Comparison of ENCODE assay signal across 20 cellular contexts in the genomic region with DNA sequence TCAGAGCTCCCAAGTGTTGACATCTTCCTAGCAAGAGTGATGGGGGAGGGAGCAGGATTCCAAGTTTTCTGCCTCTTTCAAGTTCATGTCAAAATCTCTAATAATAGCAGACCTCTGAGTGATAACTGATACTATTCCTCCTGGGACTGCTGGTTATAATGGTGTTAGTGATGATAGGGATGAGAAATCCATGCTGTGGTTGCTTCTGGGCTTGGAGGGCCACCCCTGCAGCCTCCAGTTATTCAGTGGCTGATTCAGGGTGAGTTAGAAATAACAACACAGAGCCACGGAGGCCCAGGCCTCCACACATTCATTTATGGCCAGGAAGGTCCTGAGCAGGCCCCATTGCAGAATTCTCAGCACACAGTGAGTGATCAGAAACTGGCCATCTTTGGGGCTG. TPM values are rescaled to one million over a fixed set of nuclear protein-coding genes. Genes with fewer than 3 reads are reported as not detected.
"Had no signal": no experiment of that assay in that cellular context is flagged by ENCODE, and none has a peak within 500 bp of the region (broad histone marks: within the 10 kb centered on the region; RNA-seq: fewer than 3 reads in every experiment).

No MANE protein-coding gene starts in this region.

- H3K4me3 Mint-ChIP-seq: activated B cell treated with CpG ODN at 0.5 μM for 24 hours; activated CD8-positive, alpha-beta T cell treated with anti-CD3 and anti-CD28 coated beads for 36 hours; activated naive CD8-positive, alpha-beta T cell treated with anti-CD3 and anti-CD28 coated beads for 36 hours; effector memory CD8-positive, alpha-beta T cell; memory B cell; nephron progenitor cell; stimulated activated effector memory CD8-positive, alpha-beta T cell treated with anti-CD3 and anti-CD28 coated beads, Interleukin-12 subunit alpha, Interleukin-12 subunit beta, amount 100 ng/mL, for 72 hours had no signal

- H3K27me3 ChIP-seq: left lung, right lobe of liver, tibial artery had no signal

- DNase-seq: activated B cell treated with CpG ODN at 0.5 μM for 24 hours; activated CD4-positive, alpha-beta T cell treated with anti-CD3 and anti-CD28 coated beads for 48 hours; activated CD8-positive, alpha-beta T cell treated with anti-CD3 and anti-CD28 coated beads for 36 hours; activated gamma-delta T cell treated with Interleukin-2 at 50 U/mL for 16 hours; activated naive CD8-positive, alpha-beta T cell treated with anti-CD3 and anti-CD28 coated beads for 36 hours; activated T-cell treated with anti-CD3 and anti-CD28 coated beads, Interleukin-2, amount 50 U/mL, for 48 hours; dermis blood vessel endothelial cell; effector memory CD8-positive, alpha-beta T cell; hippocampal formation; kidney; left lung; nephron progenitor cell; occipital lobe; right lobe of liver; stimulated activated CD4-positive, alpha-beta T cell treated with anti-CD3 and anti-CD28 coated beads, Interleukin-2, amount 100 ng/mL, for 24 hours; T-helper 2 cell had no signal

- H3K27ac Mint-ChIP-seq: activated B cell treated with CpG ODN at 0.5 μM for 24 hours; activated CD8-positive, alpha-beta T cell treated with anti-CD3 and anti-CD28 coated beads for 36 hours; activated naive CD8-positive, alpha-beta T cell treated with anti-CD3 and anti-CD28 coated beads for 36 hours had no signal

- H3K36me3 ChIP-seq: prostate gland, right lobe of liver had no signal

- H3K4me1 ChIP-seq: left lung, prostate gland, right lobe of liver, tibial artery had no signal

- H3K27ac ChIP-seq: left lung, prostate gland, right lobe of liver, tibial artery had no signal

- H3K4me1 Mint-ChIP-seq: activated B cell treated with CpG ODN at 0.5 μM for 24 hours; activated naive CD8-positive, alpha-beta T cell treated with anti-CD3 and anti-CD28 coated beads for 36 hours; memory B cell; stimulated activated effector memory CD8-positive, alpha-beta T cell treated with anti-CD3 and anti-CD28 coated beads, Interleukin-12 subunit alpha, Interleukin-12 subunit beta, amount 100 ng/mL, for 72 hours had no signal

- H3K9me3 Mint-ChIP-seq: activated B cell treated with CpG ODN at 0.5 μM for 24 hours; activated CD8-positive, alpha-beta T cell treated with anti-CD3 and anti-CD28 coated beads for 36 hours; activated naive CD8-positive, alpha-beta T cell treated with anti-CD3 and anti-CD28 coated beads for 36 hours; effector memory CD8-positive, alpha-beta T cell; memory B cell; nephron progenitor cell; stimulated activated effector memory CD8-positive, alpha-beta T cell treated with anti-CD3 and anti-CD28 coated beads, Interleukin-12 subunit alpha, Interleukin-12 subunit beta, amount 100 ng/mL, for 72 hours had no signal

- H3K27me3 Mint-ChIP-seq: activated B cell treated with CpG ODN at 0.5 μM for 24 hours; activated CD8-positive, alpha-beta T cell treated with anti-CD3 and anti-CD28 coated beads for 36 hours; activated naive CD8-positive, alpha-beta T cell treated with anti-CD3 and anti-CD28 coated beads for 36 hours; effector memory CD8-positive, alpha-beta T cell; memory B cell had no signal

- H3K4me3 ChIP-seq: left lung, prostate gland, right lobe of liver, tibial artery had no signal

- H3K9me3 ChIP-seq: left lung, prostate gland, right lobe of liver, tibial artery had no signal

RNA-seq across cellular contexts. Expression of gene ARTN, which starts 40.6 kb away (rescaled TPM):
- total RNA-seq: dermis blood vessel endothelial cell had no signal
